In the genomic region with DNA sequence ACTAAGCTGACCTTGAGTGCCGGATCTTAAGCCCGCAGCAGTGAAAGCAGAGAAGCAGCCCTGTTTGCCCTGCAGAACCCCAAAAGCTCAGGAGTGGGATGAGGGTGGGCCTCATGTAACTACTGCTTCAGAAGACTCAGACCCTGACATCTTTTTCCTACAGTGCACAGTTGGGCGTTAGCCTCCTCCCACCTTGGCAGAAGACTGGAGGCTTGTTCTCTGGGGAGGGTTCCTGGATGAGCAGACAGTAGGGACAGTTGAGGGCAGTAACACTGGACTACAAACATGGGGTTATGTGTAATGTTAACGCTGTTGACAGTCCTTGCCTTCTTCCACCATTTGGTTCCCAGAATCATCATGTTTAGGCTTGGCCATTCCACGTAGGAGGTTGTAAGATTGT, we compare ENCODE assay signal across 25 cellular contexts. TPM values are rescaled to one million over a fixed set of nuclear protein-coding genes. Genes with fewer than 3 reads are reported as not detected.
"Had no signal": no experiment of that assay in that cellular context is flagged by ENCODE, and none has a peak within 500 bp of the region (broad histone marks: within the 10 kb centered on the region; RNA-seq: fewer than 3 reads in every experiment).

No MANE protein-coding gene starts in this region.

- H3K4me3 ChIP-seq: colonic mucosa, gastrocnemius medialis, left ventricle myocardium inferior, lower lobe of right lung, ovary, psoas muscle, skin epidermis, spleen, vagina had no signal

- H3K9me3 Mint-ChIP-seq: dendritic cell treated with granulocyte-macrophage colony-stimulating factor and Interleukin-4, amounts not matched to agents 40 ng/mL and 50 ng/mL, for 4 days; endodermal cell; natural killer cell; stimulated activated naive B cell treated with anti-CD40 and anti-IgM and Interleukin-4, amounts not matched to agents 10 μg/mL and 1 μg/mL and 100 μg/mL, for 72 hours had no signal

- ATAC-seq: esophagus mucosa; gastrocnemius medialis; left cardiac atrium; lower lobe of right lung; natural killer cell; psoas muscle; stimulated activated naive B cell treated with anti-CD40 and anti-IgM and Interleukin-4, amounts not matched to agents 10 μg/mL and 1 μg/mL and 100 μg/mL, for 72 hours had no signal

- H3K27ac Mint-ChIP-seq: dendritic cell treated with granulocyte-macrophage colony-stimulating factor and Interleukin-4, amounts not matched to agents 40 ng/mL and 50 ng/mL, for 4 days; endodermal cell; natural killer cell had no signal

- H3K4me1 ChIP-seq: colonic mucosa, gastrocnemius medialis, psoas muscle, spleen had no signal

- H3K36me3 ChIP-seq: ovary had no signal

- H3K27me3 ChIP-seq: colonic mucosa, gastrocnemius medialis, ovary, spleen, vagina had no signal

- H3K27ac ChIP-seq: colonic mucosa, epithelial cell of prostate, gastrocnemius medialis, left ventricle myocardium inferior, lower lobe of right lung, ovary, psoas muscle, skin epidermis, spleen, vagina had no signal

- DNase-seq: colonic mucosa; effector CD8-positive, alpha-beta T cell; endodermal cell; foreskin fibroblast; gastrocnemius medialis; head of caudate nucleus; left cardiac atrium; left ventricle myocardium inferior; lower lobe of right lung; natural killer cell; occipital lobe; ovary; posterior cingulate gyrus; psoas muscle; right cardiac atrium; spleen; stimulated activated CD4-positive, alpha-beta T cell treated with anti-CD3 and anti-CD28 coated beads, Interleukin-4, amount 100 ng/mL, for 4 hours; stimulated activated naive B cell treated with anti-CD40 and anti-IgM and Interleukin-4, amounts not matched to agents 10 μg/mL and 1 μg/mL and 100 μg/mL, for 72 hours; trophoblast cell had no signal

- H3K9me3 ChIP-seq: colonic mucosa, gastrocnemius medialis, left ventricle myocardium inferior, lower lobe of right lung, ovary, psoas muscle, spleen, vagina had no signal

- H3K4me1 Mint-ChIP-seq: natural killer cell had no signal

- H3K4me3 Mint-ChIP-seq: dendritic cell treated with granulocyte-macrophage colony-stimulating factor and Interleukin-4, amounts not matched to agents 40 ng/mL and 50 ng/mL, for 4 days; endodermal cell; natural killer cell; stimulated activated naive B cell treated with anti-CD40 and anti-IgM and Interleukin-4, amounts not matched to agents 10 μg/mL and 1 μg/mL and 100 μg/mL, for 72 hours had no signal

- H3K27me3 Mint-ChIP-seq: dendritic cell treated with granulocyte-macrophage colony-stimulating factor and Interleukin-4, amounts not matched to agents 40 ng/mL and 50 ng/mL, for 4 days; stimulated activated naive B cell treated with anti-CD40 and anti-IgM and Interleukin-4, amounts not matched to agents 10 μg/mL and 1 μg/mL and 100 μg/mL, for 72 hours had no signal

RNA-seq across cellular contexts. Expression of a gene that starts 32.5 kb away (rescaled TPM):
- total RNA-seq: kidney epithelial cell had no signal
